Comparison of ENCODE assay signal across 1 cellular context in the genomic region with DNA sequence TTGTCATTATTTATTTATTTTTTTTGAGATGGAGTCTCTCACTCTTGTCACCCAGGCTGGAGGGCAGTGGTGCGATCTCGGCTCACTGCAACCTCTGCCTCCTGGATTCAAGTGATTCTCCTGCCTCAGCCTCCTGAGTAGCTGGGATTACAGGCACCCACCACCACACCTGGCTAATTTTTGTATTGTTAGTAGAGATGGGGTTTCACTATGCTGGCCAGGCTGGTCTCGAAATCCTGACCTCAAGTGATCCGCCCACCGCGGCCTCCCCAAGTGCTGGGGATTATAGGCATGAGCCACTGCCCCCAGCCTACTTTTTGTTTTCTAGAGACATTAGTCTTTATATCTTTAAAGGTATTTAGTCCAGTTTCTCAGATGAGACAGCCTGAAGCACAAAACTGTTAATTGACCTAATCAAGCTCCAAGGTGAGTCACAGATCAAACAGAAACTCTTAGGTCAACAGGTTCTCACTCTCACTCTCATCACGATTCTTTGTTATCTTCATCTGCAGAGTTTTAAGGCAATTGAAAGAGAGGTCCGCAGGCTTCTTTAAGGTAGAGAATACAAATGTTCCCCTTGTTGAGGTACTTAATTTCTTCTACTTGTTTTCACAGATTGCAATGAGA.
TF ChIP-seq lines count a peak whose summit lies in the region.

No MANE protein-coding gene starts in this region.

TF ChIP-seq in GM12878, 131 proteins besides CTCF, POLR2A, EP300 and RAD21:
- TF ChIP-seq MTA2 (IDR thresholded peaks at IDR 0.05; ENCODE audit: low read depth): peak; percentile 41; the same call in 1 of the 2 replicates
- peak; percentile 63 for TF ChIP-seq NR2F1 (conservative IDR thresholded peaks at IDR 0.05)
- TF ChIP-seq BHLHE40 (IDR thresholded peaks at IDR 0.05; ENCODE audit: borderline replicate concordance in 1 of 2, low read depth in 2 of 2, low read length in 1 of 2): peak in 1 of 2 experiments; percentile 19; a peak in 2 of 4 replicates
- TF ChIP-seq, protein P1, sequence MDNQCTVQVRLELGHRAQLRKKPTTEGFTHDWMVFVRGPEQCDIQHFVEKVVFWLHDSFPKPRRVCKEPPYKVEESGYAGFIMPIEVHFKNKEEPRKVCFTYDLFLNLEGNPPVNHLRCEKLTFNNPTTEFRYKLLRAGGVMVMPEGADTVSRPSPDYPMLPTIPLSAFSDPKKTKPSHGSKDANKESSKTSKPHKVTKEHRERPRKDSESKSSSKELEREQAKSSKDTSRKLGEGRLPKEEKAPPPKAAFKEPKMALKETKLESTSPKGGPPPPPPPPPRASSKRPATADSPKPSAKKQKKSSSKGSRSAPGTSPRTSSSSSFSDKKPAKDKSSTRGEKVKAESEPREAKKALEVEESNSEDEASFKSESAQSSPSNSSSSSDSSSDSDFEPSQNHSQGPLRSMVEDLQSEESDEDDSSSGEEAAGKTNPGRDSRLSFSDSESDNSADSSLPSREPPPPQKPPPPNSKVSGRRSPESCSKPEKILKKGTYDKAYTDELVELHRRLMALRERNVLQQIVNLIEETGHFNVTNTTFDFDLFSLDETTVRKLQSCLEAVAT (IDR thresholded peaks at IDR 0.05): peak; percentile 71
